ENCODE assay signal across 1 cellular context in genomic region chr6:34103321-34103720, GRCh38.
TF ChIP-seq lines count a peak whose summit lies in the region.

No MANE protein-coding gene starts in this region.

TF ChIP-seq in HepG2, 621 proteins besides CTCF, POLR2A, EP300 and RAD21 (continued from another document):
- TF ChIP-seq, protein P1, sequence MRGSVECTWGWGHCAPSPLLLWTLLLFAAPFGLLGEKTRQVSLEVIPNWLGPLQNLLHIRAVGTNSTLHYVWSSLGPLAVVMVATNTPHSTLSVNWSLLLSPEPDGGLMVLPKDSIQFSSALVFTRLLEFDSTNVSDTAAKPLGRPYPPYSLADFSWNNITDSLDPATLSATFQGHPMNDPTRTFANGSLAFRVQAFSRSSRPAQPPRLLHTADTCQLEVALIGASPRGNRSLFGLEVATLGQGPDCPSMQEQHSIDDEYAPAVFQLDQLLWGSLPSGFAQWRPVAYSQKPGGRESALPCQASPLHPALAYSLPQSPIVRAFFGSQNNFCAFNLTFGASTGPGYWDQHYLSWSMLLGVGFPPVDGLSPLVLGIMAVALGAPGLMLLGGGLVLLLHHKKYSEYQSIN (CRISPR knock-in tag; IDR thresholded peaks at IDR 0.05; ENCODE audit: borderline replicate concordance): no peak
